Comparison of ENCODE assay signal across 8 cellular contexts in genomic region chr13:21059641-21060040, GRCh38. TPM values are rescaled to one million over a fixed set of nuclear protein-coding genes. Genes with fewer than 3 reads are reported as not detected.
DNase-seq lines count a peak whose midpoint lies in the region; ATAC-seq and TF ChIP-seq lines count a peak whose summit lies in the region.
"Not testable (repeated sequence)": the region's sequence is repeated elsewhere in the genome, so short reads cannot be mapped to it uniquely, and the experiment has no call there.

No MANE protein-coding gene starts in this region.

- H3K9ac ChIP-seq in colonic mucosa (ENCODE audit: low read depth in 2 of 2, low read length in 2 of 2) = not testable (repeated sequence)
- peak overlapping the region; percentile 91 for H3K9ac ChIP-seq in mesendoderm (ENCODE audit: low read length)

- peaks cover 43% of the 10 kb centered on the region for H3K27me3 Mint-ChIP-seq in CD4-positive, alpha-beta T cell
- H3K27me3 Mint-ChIP-seq in activated T-helper 17 cell treated with anti-CD3 and anti-CD28 coated beads, Interleukin-2, amount 50 U/mL, for 72 hours; progenitor cell of endocrine pancreas: not testable (repeated sequence)

- not testable (repeated sequence) for TF ChIP-seq CTCF in CD4-positive, alpha-beta T cell (IDR thresholded peaks at IDR 0.05); Panc1 (IDR thresholded peaks at IDR 0.05); colonic mucosa (IDR thresholded peaks at IDR 0.05); heart right ventricle (IDR thresholded peaks at IDR 0.05); progenitor cell of endocrine pancreas (IDR thresholded peaks at IDR 0.05; ENCODE audit: unreplicated experiment); thyroid gland (IDR thresholded peaks at IDR 0.05)

- H2BK5ac ChIP-seq in mesendoderm (ENCODE audit: low read length) = not testable (repeated sequence)

- H3K4me2 ChIP-seq in mesendoderm (ENCODE audit: low read length) = peak overlapping the region; percentile 89

- H3K18ac ChIP-seq in mesendoderm (ENCODE audit: low read length) = not testable (repeated sequence)

- H3K36me3 Mint-ChIP-seq in CD4-positive, alpha-beta T cell (ENCODE audit: low read depth); activated T-helper 17 cell treated with anti-CD3 and anti-CD28 coated beads, Interleukin-2, amount 50 U/mL, for 72 hours (ENCODE audit: low read depth); progenitor cell of endocrine pancreas (ENCODE audit: insufficient read depth): not testable (repeated sequence)

- intact Hi-C loops in CD4-positive, alpha-beta T cell (cut with DNase I, micrococcal nuclease); Panc1 (cut with micrococcal nuclease; ENCODE audit: unreplicated experiment); colonic mucosa (cut with DNase I): not testable (repeated sequence)
- intact Hi-C loops in heart right ventricle (cut with DNase I) (loop anchor here in 7 of 10 donors (2.0 to 10.0 kb wide), 4 partner anchors 25 to 117 kb away; no protein-coding TSS in a partner anchor), thyroid gland (cut with DNase I) (loop anchor here (5.0 kb wide), 1 partner anchor 117 kb away; no protein-coding TSS in a partner anchor)

- peaks cover 20% of the 10 kb centered on the region for H3K27me3 ChIP-seq in CD4-positive, alpha-beta T cell (ENCODE audit: control insufficient read depth, insufficient read depth, low read length)
- not testable (repeated sequence) for H3K27me3 ChIP-seq in Panc1 (ENCODE audit: control insufficient read depth, insufficient read depth, low read length); colonic mucosa; heart right ventricle; mesendoderm (ENCODE audit: insufficient read depth, low read length, poor library complexity); thyroid gland

- not testable (repeated sequence) for H3K23ac ChIP-seq in mesendoderm (ENCODE audit: low read length)

- CTCF ChIA-PET in CD4-positive, alpha-beta T cell (lab: Charles Lee); Panc1 (lab: Charles Lee): not testable (repeated sequence)

- H3K36me3 ChIP-seq in Panc1 (ENCODE audit: control insufficient read depth, insufficient read depth, low read length); colonic mucosa; heart right ventricle; mesendoderm (ENCODE audit: control insufficient read depth, insufficient read depth, low read length); thyroid gland: not testable (repeated sequence)

- POLR2A ChIA-PET in CD4-positive, alpha-beta T cell (lab: Charles Lee) = interaction anchor here (0.6 kb wide), 1 partner anchor 115 kb away, joined by 3 read pairs; no protein-coding TSS in a partner anchor
- POLR2A ChIA-PET in Panc1 (lab: Charles Lee) = not testable (repeated sequence)

- not testable (repeated sequence) for H2BK15ac ChIP-seq in mesendoderm (replicated peaks; ENCODE audit: low read depth)

- H3K79me1 ChIP-seq in mesendoderm (ENCODE audit: low read length) = peaks cover 11% of the 10 kb centered on the region

- H3K4me1 ChIP-seq in Panc1 (ENCODE audit: control insufficient read depth, insufficient read depth, low read length) (peaks cover 14% of the 10 kb centered on the region), heart right ventricle (peaks cover 9 to 63% (median 61%) of the 10 kb centered on the region in 9 donors), thyroid gland (peaks cover 44 to 52% of the 10 kb centered on the region in 2 donors)
- H3K4me1 ChIP-seq in colonic mucosa; mesendoderm (ENCODE audit: control insufficient read depth, low read depth, low read length): not testable (repeated sequence)

- ATAC-seq in CD4-positive, alpha-beta T cell (ENCODE audit: poor library complexity); Panc1; activated T-helper 17 cell treated with anti-CD3 and anti-CD28 coated beads, Interleukin-2, amount 50 U/mL, for 72 hours (replicated peaks); heart right ventricle: not testable (repeated sequence)

- H3K9me3 Mint-ChIP-seq in CD4-positive, alpha-beta T cell; activated T-helper 17 cell treated with anti-CD3 and anti-CD28 coated beads, Interleukin-2, amount 50 U/mL, for 72 hours; progenitor cell of endocrine pancreas (ENCODE audit: low read depth): not testable (repeated sequence)

- H2BK120ac ChIP-seq in mesendoderm (ENCODE audit: low read depth, low read length) = not testable (repeated sequence)

- peak overlapping the region; percentile 68 to 71 for H3K4me3 ChIP-seq in Panc1 (ENCODE audit: low read depth in 2 of 2, low read length in 2 of 2)
- peak overlapping the region; percentile 86 for H3K4me3 ChIP-seq in colonic mucosa
- H3K4me3 ChIP-seq in heart right ventricle = peak overlapping the region; percentile 72 to 100 (median 98)
- peak overlapping the region; percentile 86 for H3K4me3 ChIP-seq in mesendoderm (ENCODE audit: low read length)
- peak overlapping the region; percentile 75 to 98 (median 93) for H3K4me3 ChIP-seq in thyroid gland (replicated peaks in 1 of 3)

- not testable (repeated sequence) for TF ChIP-seq POLR2A in thyroid gland (IDR thresholded peaks at IDR 0.05)

- WGBS in heart right ventricle, 2 donors = 90% methylated on average over 20 of the region's 20 CpGs
- WGBS in mesendoderm (ENCODE audit: extremely low coverage, insufficient coverage, low lambda C conversion rate) = no CpG with 5 or more reads among the region's 20 CpGs
- WGBS in thyroid gland, 2 donors = 88 to 90% methylated on average over 20 of the region's 20 CpGs

- not testable (repeated sequence) for H3K4me1 Mint-ChIP-seq in CD4-positive, alpha-beta T cell (ENCODE audit: low read depth); activated T-helper 17 cell treated with anti-CD3 and anti-CD28 coated beads, Interleukin-2, amount 50 U/mL, for 72 hours; progenitor cell of endocrine pancreas (ENCODE audit: low read depth)

- not testable (repeated sequence) for H4K5ac ChIP-seq in mesendoderm (ENCODE audit: low read length)

- BruUV-seq in Panc1 (replicated peaks; lab: Mats Ljungman, UMichigan) = not testable (repeated sequence)

- H3K27ac Mint-ChIP-seq in CD4-positive, alpha-beta T cell; activated T-helper 17 cell treated with anti-CD3 and anti-CD28 coated beads, Interleukin-2, amount 50 U/mL, for 72 hours: not testable (repeated sequence)
- peak overlapping the region; percentile 91 for H3K27ac Mint-ChIP-seq in progenitor cell of endocrine pancreas

- H3K9me3 ChIP-seq in CD4-positive, alpha-beta T cell (ENCODE audit: control insufficient read depth, low read length); Panc1 (ENCODE audit: control insufficient read depth, insufficient read depth, low read depth, low read length); colonic mucosa; heart right ventricle; thyroid gland: not testable (repeated sequence)

- H4K8ac ChIP-seq in mesendoderm (ENCODE audit: low read depth, low read length) = not testable (repeated sequence)

- H3K79me2 ChIP-seq in mesendoderm (ENCODE audit: control insufficient read depth, insufficient read depth, low read length) = peaks cover 42% of the 10 kb centered on the region

- not testable (repeated sequence) for H3K4ac ChIP-seq in mesendoderm (ENCODE audit: low read depth, low read length)

- H2AK5ac ChIP-seq in mesendoderm (ENCODE audit: low read length) = not testable (repeated sequence)

- not testable (repeated sequence) for H3K27ac ChIP-seq in CD4-positive, alpha-beta T cell (ENCODE audit: low read depth, low read length)
- H3K27ac ChIP-seq in Panc1 (ENCODE audit: low read length) (peak overlapping the region; percentile 66), colonic mucosa (peak overlapping the region; percentile 92), heart right ventricle (peak overlapping the region in 9 of 10 donors; percentile 96 to 100 (median 100)), mesendoderm (ENCODE audit: low read depth, low read length) (peak overlapping the region; percentile 100), thyroid gland (peak overlapping the region; percentile 100)

- H3K4me3 Mint-ChIP-seq in CD4-positive, alpha-beta T cell = peak overlapping the region; percentile 78
- H3K4me3 Mint-ChIP-seq in activated T-helper 17 cell treated with anti-CD3 and anti-CD28 coated beads, Interleukin-2, amount 50 U/mL, for 72 hours = peak overlapping the region; percentile 58
- peak overlapping the region; percentile 76 for H3K4me3 Mint-ChIP-seq in progenitor cell of endocrine pancreas (ENCODE audit: low read depth)

- in situ Hi-C loops in Panc1 (cut with HindIII; ENCODE audit: low pct_unique_long_range_greater_than_20kb, low sequenced_read_pairs) = not testable (repeated sequence)

- not testable (repeated sequence) for DNase-seq in CD4-positive, alpha-beta T cell; Panc1 (ENCODE audit: low read depth, low spot score); colonic mucosa; heart right ventricle; mesendoderm; progenitor cell of endocrine pancreas (ENCODE audit: low spot score, unreplicated experiment); thyroid gland

- peak overlapping the region; percentile 93 for H3K56ac ChIP-seq in mesendoderm (ENCODE audit: low read length)

RNA-seq across cellular contexts. Expression of gene LATS2, which starts 1.7 kb away (rescaled TPM):
- 1 to 10 TPM; 6.2 to 6.5 TPM for total RNA-seq in CD4-positive, alpha-beta T cell
- total RNA-seq in Panc1 (2021; ENCODE audit: unreplicated experiment) (24.5 TPM), colonic mucosa (10 to 100 TPM in 1 of 2 donors, 1 to 10 TPM in 1; 3.7 to 11.3 TPM), heart right ventricle (10 to 100 TPM; 16.2 to 46.1 (median 27.9) TPM), progenitor cell of endocrine pancreas (13.2 and 15.2 TPM in 2 replicates), thyroid gland (10 to 100 TPM; 33.0 to 69.6 (median 37.5) TPM)
- polyA plus RNA-seq in Panc1 (2012; ENCODE audit: insufficient read length) = 11.9 TPM
- 1 to 10 TPM; 4.9 to 9.2 TPM for total RNA-seq in activated T-helper 17 cell treated with anti-CD3 and anti-CD28 coated beads, Interleukin-2, amount 50 U/mL, for 72 hours
- polyA plus RNA-seq in heart right ventricle = 10 to 100 TPM in 1 of 2 donors, 1 to 10 TPM in 1; 9.7 to 10.9 TPM
- polyA plus RNA-seq in mesendoderm (2013, experiment 1 of 2) = 11.4 TPM
- 11.4 TPM for polyA plus RNA-seq in mesendoderm (2013, experiment 2 of 2)
